In genomic region chr5:157857821-157858526, GRCh38 we compare ENCODE assay signal across 8 cellular contexts. TPM values are rescaled to one million over a fixed set of nuclear protein-coding genes. Genes with fewer than 3 reads are reported as not detected.
DNase-seq lines count a peak whose midpoint lies in the region; FAIRE-seq and TF ChIP-seq lines count a peak whose summit lies in the region.

No MANE protein-coding gene starts in this region.

- no peaks in the 10 kb centered on the region for H3K27me3 ChIP-seq in SJCRH30
- no peaks in the 10 kb centered on the region for H3K27me3 ChIP-seq in H1 (replicated peaks in 1 of 4; ENCODE audit: control insufficient read depth in 3 of 4, extremely low read depth in 1 of 4, insufficient read depth in 3 of 4, low read length in 3 of 4)
- no peaks in the 10 kb centered on the region for H3K27me3 ChIP-seq in muscle layer of colon (ENCODE audit: control insufficient read depth in 1 of 2, insufficient read depth in 2 of 2, low read length in 2 of 2)

- H3K9ac ChIP-seq in H1 (replicated peaks in 1 of 4; ENCODE audit: extremely low read depth in 1 of 4, low read depth in 3 of 4, low read length in 3 of 4) (peak overlapping the region in 3 of 4 experiments; percentile 60 to 88 (median 85); a peak in 6 of 7 replicates), muscle layer of colon (ENCODE audit: low read length) (peak overlapping the region; percentile 92)

- H3K9me3 Mint-ChIP-seq in activated naive CD4-positive, alpha-beta T cell treated with anti-CD3 and anti-CD28 coated beads for 36 hours = no peaks in the 10 kb centered on the region

- no peak overlapping the region for H2BK15ac ChIP-seq in H1 (ENCODE audit: low read length)

- peaks cover 14 to 60% of the 10 kb centered on the region in 2 experiments for H3K79me2 ChIP-seq in H1 (ENCODE audit: control insufficient read depth in 1 of 2, insufficient read depth in 2 of 2, low read length in 2 of 2)

- H3K4me3 ChIP-seq in SJCRH30 (peak overlapping the region; percentile 82), H1 (ENCODE audit: extremely low read depth in 1 of 4, insufficient read depth in 2 of 4, low read depth in 3 of 4, low read length in 4 of 4) (peak overlapping the region; percentile 60 to 90 (median 84)), muscle layer of colon (ENCODE audit: low read depth in 1 of 2, low read length in 2 of 2) (peak overlapping the region; percentile 82 to 90)

- peak overlapping the region; percentile 86 for H3K4me3 Mint-ChIP-seq in activated naive CD4-positive, alpha-beta T cell treated with anti-CD3 and anti-CD28 coated beads for 36 hours

- peaks cover 2 to 6% of the 10 kb centered on the region in 2 experiments for H4K20me1 ChIP-seq in H1 (replicated peaks in 1 of 2; ENCODE audit: control insufficient read depth in 1 of 2, insufficient read depth in 2 of 2, low read length in 2 of 2)

- no peak overlapping the region for H2AFZ ChIP-seq in H1 (ENCODE audit: low read length)

- H3K27ac Mint-ChIP-seq in activated naive CD4-positive, alpha-beta T cell treated with anti-CD3 and anti-CD28 coated beads for 36 hours = peak overlapping the region; percentile 87

- no peak overlapping the region for H2BK120ac ChIP-seq in H1 (replicated peaks; ENCODE audit: low read depth, low read length)

- TF ChIP-seq EP300 in H1 (IDR thresholded peaks at IDR 0.05; ENCODE audit: borderline replicate concordance in 1 of 2, low read depth in 2 of 2, low read length in 2 of 2) = no peak

- H4K8ac ChIP-seq in H1 (ENCODE audit: extremely low read depth, insufficient read depth, low read length) = peak overlapping the region; percentile 99; the same call in 1 of the 2 replicates

- intact Hi-C loops in activated naive CD4-positive, alpha-beta T cell treated with anti-CD3 and anti-CD28 coated beads for 36 hours (cut with micrococcal nuclease) = loop anchor here (2.0 to 10.0 kb wide), 8 partner anchors 33 to 1599 kb away; partner anchors contain the start of gene RNF145

- H3K9me3 ChIP-seq in SJCRH30 (replicated peaks) (no peaks in the 10 kb centered on the region), H1 (ENCODE audit: insufficient read depth in 2 of 2, low read depth in 1 of 2, low read length in 1 of 2) (no peaks in the 10 kb centered on the region), muscle layer of colon (ENCODE audit: low read length) (no peaks in the 10 kb centered on the region)

- TF ChIP-seq RAD21 in H1 (IDR thresholded peaks at IDR 0.05 in 1 of 2, conservative IDR thresholded peaks at IDR 0.05 in 1 of 2; ENCODE audit: low read depth in 2 of 2, low read length in 2 of 2) = no peak

- H3K4me1 ChIP-seq in SJCRH30 (no peaks in the 10 kb centered on the region; the same call in 1 of the 2 replicates), H1 (replicated peaks in 1 of 4; ENCODE audit: control insufficient read depth in 3 of 4, insufficient read depth in 4 of 4, low read length in 3 of 4) (peaks cover 0 to 7% (median 4%) of the 10 kb centered on the region in 4 experiments; a peak in 3 of 7 replicates), muscle layer of colon (ENCODE audit: insufficient read depth, low read length) (peaks cover 34% of the 10 kb centered on the region)

- no peaks in the 10 kb centered on the region for H3K27me3 Mint-ChIP-seq in activated naive CD4-positive, alpha-beta T cell treated with anti-CD3 and anti-CD28 coated beads for 36 hours (ENCODE audit: low read depth)

- H3K23ac ChIP-seq in H1 (ENCODE audit: insufficient read length) = no peak overlapping the region

- TF ChIP-seq POLR2A in H1 (IDR thresholded peaks at IDR 0.05; ENCODE audit: control extremely low read depth in 1 of 2, low read depth in 2 of 2, low read length in 2 of 2) = no peak

- H4K5ac ChIP-seq in H1 (ENCODE audit: insufficient read length, low read depth, low read length) = peak overlapping the region; percentile 38

- H3K4me2 ChIP-seq in H1 (ENCODE audit: insufficient read depth in 1 of 2, low read depth in 2 of 2, low read length in 2 of 2) = peak overlapping the region; percentile 80 to 84

- WGBS in H1 (ENCODE audit: extremely low coverage in 1 of 2, insufficient coverage in 1 of 2, insufficient read length in 1 of 2, insufficient replicate concordance in 2 of 2, low coverage in 1 of 2, low lambda C conversion rate in 2 of 2, missing lambda C conversion rate in 1 of 2), 2 experiments = 35% methylated on average over 5 of the region's 5 CpGs; no CpG with 5 or more reads in 1 of the 2 experiments

- no peak overlapping the region for H2BK20ac ChIP-seq in H1 (ENCODE audit: low read length)

- no peaks in the 10 kb centered on the region; the same call in 1 of the 2 replicates for H3K79me1 ChIP-seq in H1 (ENCODE audit: low read depth, low read length)

- no peak for TF ChIP-seq CTCF in H1 (IDR thresholded peaks at IDR 0.05; ENCODE audit: control extremely low read depth in 1 of 3, insufficient read depth in 1 of 3, low read depth in 1 of 3, low read length in 3 of 3)

- no peak for FAIRE-seq in H1 (lab: Jason Lieb, UNC)

- no peaks in the 10 kb centered on the region for H3K36me3 ChIP-seq in SJCRH30
- no peaks in the 10 kb centered on the region for H3K36me3 ChIP-seq in H1 (ENCODE audit: control insufficient read depth in 2 of 4, insufficient read depth in 4 of 4, low read length in 3 of 4)
- no peaks in the 10 kb centered on the region for H3K36me3 ChIP-seq in muscle layer of colon (ENCODE audit: insufficient read depth, low read length)

- POLR2A ChIA-PET in H1 (lab: Charles Lee; ENCODE audit: partially characterized antibody) = interaction anchor here (0.9 to 1.4 kb wide), 11 partner anchors 10 to 137 kb away, joined by 3 to 9 read pairs (median 4); no protein-coding TSS in a partner anchor

- H2AK5ac ChIP-seq in H1 (ENCODE audit: low read depth, low read length) = no peak overlapping the region

- H3K4me1 Mint-ChIP-seq in activated naive CD4-positive, alpha-beta T cell treated with anti-CD3 and anti-CD28 coated beads for 36 hours (ENCODE audit: low read depth) = peaks cover 69% of the 10 kb centered on the region

- no peak overlapping the region for H3K14ac ChIP-seq in H1 (ENCODE audit: insufficient read length)

- H3K56ac ChIP-seq in H1 (replicated peaks; ENCODE audit: insufficient read length, low read depth, low read length) = peak overlapping the region; percentile 17

- H3K18ac ChIP-seq in H1 (ENCODE audit: extremely low read depth, low read length) = no peak overlapping the region

- H3K23me2 ChIP-seq in H1 (ENCODE audit: low read depth, low read length) = peaks cover 4% of the 10 kb centered on the region; the same call in 1 of the 2 replicates

- CTCF ChIA-PET in activated naive CD4-positive, alpha-beta T cell treated with anti-CD3 and anti-CD28 coated beads for 36 hours (lab: Charles Lee) = interaction anchor here (0.9 to 1.8 kb wide), 6 partner anchors 14 to 115 kb away, joined by 3 to 6 read pairs (median 3); partner anchors contain the start of gene LSM11
- CTCF ChIA-PET in H1 (lab: Charles Lee; ENCODE audit: partially characterized antibody) = interaction anchor here (0.6 to 3.8 kb wide), 11 partner anchors 10 to 550 kb away, joined by 3 to 37 read pairs (median 6); no protein-coding TSS in a partner anchor

- peak overlapping the region; percentile 95; the same call in 1 of the 2 replicates for H2BK5ac ChIP-seq in H1 (ENCODE audit: low read depth, low read length)

- H2BK12ac ChIP-seq in H1 (ENCODE audit: low read depth, low read length) = no peak overlapping the region

- H3K36me3 Mint-ChIP-seq in activated naive CD4-positive, alpha-beta T cell treated with anti-CD3 and anti-CD28 coated beads for 36 hours (ENCODE audit: low read depth) = peaks cover 3% of the 10 kb centered on the region

- H3K27ac ChIP-seq in SJCRH30 = peak overlapping the region; percentile 60
- peak overlapping the region; percentile 81; the same call in 1 of the 2 replicates for H3K27ac ChIP-seq in H1 (ENCODE audit: low read depth, low read length)
- H3K27ac ChIP-seq in muscle layer of colon (ENCODE audit: low read depth, low read length) = peak overlapping the region; percentile 95

- H3K4ac ChIP-seq in H1 (replicated peaks; ENCODE audit: insufficient read length, low read depth, low read length) = no peak overlapping the region

- DNase-seq in activated naive CD4-positive, alpha-beta T cell treated with anti-CD3 and anti-CD28 coated beads for 36 hours = peak; percentile 44
- DNase-seq in activated naive CD4-positive, alpha-beta T cell treated with anti-CD3 and anti-CD28 coated beads, Interleukin-2, amount 50 U/mL, for 16 hours = no peak
- DNase-seq in SJCRH30 (no peak), H1 (ENCODE audit: low read depth in 1 of 2, low spot score in 2 of 2) (no peak), HK-2 (ENCODE audit: unreplicated experiment) (no peak), NCI-H345 treated with DMSO at 0.1 percent for 48 hours (lab: John Stamatoyannopoulos, UW; ENCODE audit: unreplicated experiment) (no peak), NCI-H1092 (lab: John Stamatoyannopoulos, UW) (no peak)

- H4K91ac ChIP-seq in H1 (replicated peaks; ENCODE audit: insufficient read length, low read length) = no peak overlapping the region

TF ChIP-seq in H1, 55 proteins besides CTCF, POLR2A, EP300 and RAD21:
- TF ChIP-seq CEBPB (IDR thresholded peaks at IDR 0.05; ENCODE audit: low read depth, low read length) (peak; percentile 37; the same call in 1 of the 2 replicates), FOSL1 (IDR thresholded peaks at IDR 0.05; ENCODE audit: insufficient read depth, low read depth, low read length) (no peak)

RNA-seq across cellular contexts. Expression of gene CLINT1, which starts 1.0 kb away (rescaled TPM):
- total RNA-seq in activated naive CD4-positive, alpha-beta T cell treated with anti-CD3 and anti-CD28 coated beads for 36 hours = 10 to 100 TPM; 31.0 to 32.7 TPM
- 77.5 and 83.2 TPM in 2 replicates for total RNA-seq in SJCRH30 (2014; rRNA removed; shearing (Covaris generic))
- 84.7 and 85.9 TPM in 2 replicates for total RNA-seq in H1 (2021; fragmentation: NEBNext Ultra II Directional; extraction: Animal tissue kit (Norgen Biotek cat#: 25700))
- polyA plus RNA-seq in H1 (2011; rRNA removed) = 121 and 140 TPM in 2 replicates
- 113 TPM for polyA plus RNA-seq in H1 (2011; cell fraction: cytosol; rRNA removed)
- 184 TPM for polyA plus RNA-seq in H1 (2011; cell fraction: nucleus; rRNA removed)
- polyA plus RNA-seq in H1 (2012, experiment 1 of 2) = 63.2 to 84.1 TPM (median 78.8 TPM) in 4 replicates
- 4.8 TPM for polyA plus RNA-seq in H1 (2012, experiment 2 of 2)
- polyA plus RNA-seq in H1 (2013, experiment 1 of 2) = 61.4 TPM
- polyA plus RNA-seq in H1 (2013, experiment 2 of 2) = 59.7 TPM
- polyA minus RNA-seq in H1 (2011; rRNA and poly(A)+ RNA removed) = 291 and 319 TPM in 2 replicates
- polyA minus RNA-seq in H1 (2011; cell fraction: cytosol; rRNA and poly(A)+ RNA removed) = 78.7 TPM
- 111 TPM for polyA minus RNA-seq in H1 (2011; cell fraction: nucleus; rRNA and poly(A)+ RNA removed)
